In genomic region chr11:119029340-119030028, GRCh38 we compare ENCODE assay signal across 8 cellular contexts. TPM values are rescaled to one million over a fixed set of nuclear protein-coding genes. Genes with fewer than 3 reads are reported as not detected.
DNase-seq lines count a peak whose midpoint lies in the region; ATAC-seq and TF ChIP-seq lines count a peak whose summit lies in the region.

No MANE protein-coding gene starts in this region.

- H3K36me3 ChIP-seq in right atrium auricular region = peaks cover 11% of the 10 kb centered on the region

- H3K9me3 ChIP-seq in right atrium auricular region = no peaks in the 10 kb centered on the region

- no peak for TF ChIP-seq CTCF in right atrium auricular region (IDR thresholded peaks at IDR 0.05)

- no peaks in the 10 kb centered on the region for H3K27me3 ChIP-seq in right atrium auricular region

- peak overlapping the region; percentile 79 to 83 for H3K27ac ChIP-seq in right atrium auricular region

- peak; percentile 12 to 39 for DNase-seq in stimulated activated CD4-positive, alpha-beta T cell treated with anti-CD3 and anti-CD28 coated beads, Interleukin-12 subunit alpha, Interleukin-12 subunit beta, amount 100 ng/mL, for 24 hours (ENCODE audit: low read depth in 2 of 2)
- no peak for DNase-seq in stimulated activated CD4-positive, alpha-beta T cell treated with anti-CD3 and anti-CD28 coated beads, Interleukin-2, amount 100 ng/mL, for 48 hours
- peak; percentile 85 for DNase-seq in HuH-7 (ENCODE audit: low spot score)
- peak; percentile 83 for DNase-seq in activated effector memory CD4-positive, alpha-beta T cell treated with anti-CD3 and anti-CD28 coated beads, Interleukin-2, amount 50 U/mL, for 16 hours
- DNase-seq in right atrium auricular region (ENCODE audit: low spot score) = no peak
- no peak for DNase-seq in skeletal muscle cell (ENCODE audit: low read depth)

- ATAC-seq in HG02970 (IDR thresholded peaks at IDR 0.05; ENCODE audit: low FRiP score, unreplicated experiment) = no peak
- no peak for ATAC-seq in GM19397 (IDR thresholded peaks at IDR 0.05; ENCODE audit: unreplicated experiment)

- peaks cover 0 to 25% of the 10 kb centered on the region in 2 donors for H3K4me1 ChIP-seq in right atrium auricular region

- H3K4me3 ChIP-seq in right atrium auricular region (peak overlapping the region; percentile 78 to 88), skeletal muscle cell (ENCODE audit: low read depth, low read length) (peak overlapping the region; percentile 89)

RNA-seq across cellular contexts. Expression of gene SLC37A4, which starts 1.2 kb away (rescaled TPM):
- total RNA-seq in right atrium auricular region = 10 to 100 TPM in 1 of 2 donors, 1 to 10 TPM in 1; 8.2 to 11.1 TPM

RNA-seq across cellular contexts. Expression of gene TRAPPC4, which starts 10.9 kb away (rescaled TPM):
- total RNA-seq in right atrium auricular region = 10 to 100 TPM; 26.1 to 37.2 TPM

RNA-seq across cellular contexts. Expression of gene RPS25, which starts 11.3 kb away (rescaled TPM):
- total RNA-seq in right atrium auricular region = 1,000 to 10,000 TPM in 1 of 2 donors, 100 to 1,000 TPM in 1; 812 to 1,966 TPM

RNA-seq across cellular contexts. Expression of gene HYOU1, which starts 27.5 kb away (rescaled TPM):
- total RNA-seq in right atrium auricular region = 10 to 100 TPM; 56.8 to 69.7 TPM

RNA-seq across cellular contexts. Expression of gene CENATAC, which starts 31.5 kb away (rescaled TPM):
- 10 to 100 TPM in 1 of 2 donors, 1 to 10 TPM in 1; 8.7 to 11.9 TPM for total RNA-seq in right atrium auricular region

Comparison
In these comparisons a context has a peak if more than half of its experiments do, and no peak if none do; other contexts are left out.
1. DNase-seq: peak in stimulated activated CD4-positive, alpha-beta T cell treated with anti-CD3 and anti-CD28 coated beads, Interleukin-12 subunit alpha, Interleukin-12 subunit beta, amount 100 ng/mL, for 24 hours (2 of 2), HuH-7 (single experiment) and activated effector memory CD4-positive, alpha-beta T cell treated with anti-CD3 and anti-CD28 coated beads, Interleukin-2, amount 50 U/mL, for 16 hours (single experiment); none in stimulated activated CD4-positive, alpha-beta T cell treated with anti-CD3 and anti-CD28 coated beads, Interleukin-2, amount 100 ng/mL, for 48 hours (0 of 2), right atrium auricular region (single experiment) and skeletal muscle cell (single experiment).